In the genomic region with DNA sequence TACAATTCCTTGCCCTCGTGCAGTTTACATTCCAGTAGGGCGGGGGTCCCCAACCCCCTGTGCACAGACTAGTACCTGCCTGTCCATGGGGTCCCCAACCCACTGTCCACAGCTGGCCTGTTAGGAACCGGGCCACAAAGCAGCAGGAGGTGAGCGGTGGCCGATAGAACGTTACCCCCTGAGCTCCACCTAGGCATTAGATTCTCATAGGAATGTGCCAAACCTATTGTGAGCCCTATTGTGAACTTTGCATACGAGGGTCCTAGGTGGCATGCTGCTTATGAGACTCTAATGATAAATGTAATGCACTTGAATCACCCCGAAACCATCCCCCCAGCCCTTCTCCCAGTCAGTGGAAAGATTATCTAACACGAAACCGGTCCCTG, we compare ENCODE assay signal across 10 cellular contexts. TPM values are rescaled to one million over a fixed set of nuclear protein-coding genes. Genes with fewer than 3 reads are reported as not detected.
A peak's percentile ranks its signal among the peaks of the same experiment; 100 is the strongest.
DNase-seq lines count a peak whose midpoint lies in the region; ATAC-seq and TF ChIP-seq lines count a peak whose summit lies in the region.
"Had no signal": no experiment of that assay in that cellular context is flagged by ENCODE, and none has a peak within 500 bp of the region (broad histone marks: within the 10 kb centered on the region; RNA-seq: fewer than 3 reads in every experiment).

No MANE protein-coding gene starts in this region.

- H3K9ac ChIP-seq in OCI-LY1 (ENCODE audit: low read length) (peak overlapping the region; percentile 92; the same call in 1 of the 2 replicates), mammary epithelial cell (ENCODE audit: insufficient read depth, low read length) (no peak overlapping the region), parathyroid adenoma (no peak overlapping the region)

- TF ChIP-seq CTCF in OCI-LY1 (IDR thresholded peaks at IDR 0.05; ENCODE audit: low read length): no peak
- TF ChIP-seq CTCF in mammary epithelial cell (conservative IDR thresholded peaks at IDR 0.05 in 1 of 2, IDR thresholded peaks at IDR 0.05 in 1 of 2; ENCODE audit: extremely low read depth in 1 of 2, insufficient read depth in 1 of 2, low read depth in 1 of 2, low read length in 2 of 2): no peak
- no peak for TF ChIP-seq CTCF in parathyroid adenoma (IDR thresholded peaks at IDR 0.05)

- H3K9me3 ChIP-seq in OCI-LY1 (ENCODE audit: low read length) (no peaks in the 10 kb centered on the region), mammary epithelial cell (replicated peaks; ENCODE audit: insufficient read depth, low read length) (no peaks in the 10 kb centered on the region), parathyroid adenoma (ENCODE audit: control insufficient read depth, low read length) (no peaks in the 10 kb centered on the region)

- ATAC-seq in esophagus mucosa: no peak
- ATAC-seq: left lobe of liver had no signal

- intact Hi-C loops in mammary epithelial cell (cut with micrococcal nuclease): loop anchor here (2.0 kb wide), 1 partner anchor 67 kb away; a partner anchor contains a TSS

- H3K27ac ChIP-seq in OCI-LY1 (ENCODE audit: low read depth, low read length, poor library complexity, severe bottlenecking) (peak overlapping the region; percentile 83), mammary epithelial cell (ENCODE audit: insufficient read depth, low read depth, low read length) (no peak overlapping the region), parathyroid adenoma (peak overlapping the region; percentile 97)

- H3K4me3 ChIP-seq in OCI-LY1 (ENCODE audit: low read depth, low read length, poor library complexity, severe bottlenecking) (peak overlapping the region; percentile 81), mammary epithelial cell (replicated peaks in 1 of 3; ENCODE audit: insufficient read depth in 1 of 3, low read depth in 2 of 3, low read length in 3 of 3) (no peak overlapping the region), parathyroid adenoma (ENCODE audit: low read depth, low read length) (peak overlapping the region; percentile 97)

- no peaks in the 10 kb centered on the region for H4K20me1 ChIP-seq in OCI-LY1 (ENCODE audit: insufficient read depth, low read length)
- no peaks in the 10 kb centered on the region for H4K20me1 ChIP-seq in mammary epithelial cell (ENCODE audit: insufficient read depth, low read length)

- 93% methylated on average over 10 of the region's 10 CpGs for WGBS in mammary epithelial cell (ENCODE audit: low coverage, missing lambda C conversion rate)

- CTCF ChIA-PET in activated CD4-positive, alpha-beta T cell treated with anti-CD3 and anti-CD28 coated beads, Interleukin-2, amount 10 ng/mL, durations not matched to agents 7 days and 5 days (lab: Charles Lee): no interaction called here
- CTCF ChIA-PET in mammary epithelial cell (lab: Charles Lee; ENCODE audit: low non-redundant PET): no interaction called here

- no peaks in the 10 kb centered on the region for H3K27me3 ChIP-seq in OCI-LY1 (ENCODE audit: insufficient read depth, low read length)
- no peaks in the 10 kb centered on the region for H3K27me3 ChIP-seq in mammary epithelial cell (ENCODE audit: insufficient read depth, low read length)
- no peaks in the 10 kb centered on the region for H3K27me3 ChIP-seq in parathyroid adenoma (ENCODE audit: control insufficient read depth, insufficient read depth, low read length)

- no peak overlapping the region for H2AFZ ChIP-seq in OCI-LY1 (ENCODE audit: low read length)
- no peak overlapping the region for H2AFZ ChIP-seq in mammary epithelial cell (ENCODE audit: low read depth, low read length)
- H2AFZ ChIP-seq in parathyroid adenoma: peak overlapping the region; percentile 46

- H3K9me3 Mint-ChIP-seq in activated CD4-positive, alpha-beta T cell treated with anti-CD3 and anti-CD28 coated beads, Interleukin-2, amount 10 ng/mL, durations not matched to agents 7 days and 5 days: no peaks in the 10 kb centered on the region

- H3K27me3 Mint-ChIP-seq in activated CD4-positive, alpha-beta T cell treated with anti-CD3 and anti-CD28 coated beads, Interleukin-2, amount 10 ng/mL, durations not matched to agents 7 days and 5 days: no peaks in the 10 kb centered on the region

- H3K36me3 ChIP-seq in OCI-LY1 (ENCODE audit: insufficient read depth, low read length) (no peaks in the 10 kb centered on the region), mammary epithelial cell (ENCODE audit: insufficient read depth, low read length) (no peaks in the 10 kb centered on the region), parathyroid adenoma (ENCODE audit: control insufficient read depth, insufficient read depth, low read length) (no peaks in the 10 kb centered on the region)

- H3K4me3 Mint-ChIP-seq in activated CD4-positive, alpha-beta T cell treated with anti-CD3 and anti-CD28 coated beads, Interleukin-2, amount 10 ng/mL, durations not matched to agents 7 days and 5 days: peak overlapping the region; percentile 96

- dilution Hi-C loops in mammary epithelial cell (cut with HindIII; ENCODE audit: low sequenced_read_pairs): no loop called here

- H3K27ac Mint-ChIP-seq in activated CD4-positive, alpha-beta T cell treated with anti-CD3 and anti-CD28 coated beads, Interleukin-2, amount 10 ng/mL, durations not matched to agents 7 days and 5 days: peak overlapping the region; percentile 94

- H3K79me2 ChIP-seq in OCI-LY1 (ENCODE audit: insufficient read depth, low read length): no peaks in the 10 kb centered on the region
- peaks cover 12% of the 10 kb centered on the region for H3K79me2 ChIP-seq in mammary epithelial cell (ENCODE audit: insufficient read depth, low read length)
- peaks cover 2% of the 10 kb centered on the region for H3K79me2 ChIP-seq in parathyroid adenoma

- H3K4me1 ChIP-seq in OCI-LY1 (ENCODE audit: insufficient read depth, low read length, severe bottlenecking): peaks cover 26% of the 10 kb centered on the region
- peaks cover 11% of the 10 kb centered on the region for H3K4me1 ChIP-seq in mammary epithelial cell (ENCODE audit: insufficient read depth, low read length)
- H3K4me1 ChIP-seq in parathyroid adenoma: peaks cover 32% of the 10 kb centered on the region

- H3K36me3 Mint-ChIP-seq in activated CD4-positive, alpha-beta T cell treated with anti-CD3 and anti-CD28 coated beads, Interleukin-2, amount 10 ng/mL, durations not matched to agents 7 days and 5 days (ENCODE audit: low read depth): peaks cover 10% of the 10 kb centered on the region

- no TSS peak for BruUV-seq in mammary epithelial cell (replicated peaks; lab: Mats Ljungman, UMichigan)

- POLR2A ChIA-PET in activated CD4-positive, alpha-beta T cell treated with anti-CD3 and anti-CD28 coated beads, Interleukin-2, amount 10 ng/mL, durations not matched to agents 7 days and 5 days (lab: Charles Lee): no interaction called here

- H3K9me2 ChIP-seq in OCI-LY1 (ENCODE audit: low read depth, low read length): no peaks in the 10 kb centered on the region

- in situ Hi-C loops in mammary epithelial cell (cut with MboI; ENCODE audit: low sequenced_read_pairs in 2 of 2): no loop called here

- H3F3A ChIP-seq in OCI-LY1 (ENCODE audit: insufficient read depth, low read length): no peaks in the 10 kb centered on the region

- no peak for DNase-seq in activated CD4-positive, alpha-beta T cell treated with anti-CD3 and anti-CD28 coated beads, Interleukin-2, amount 10 ng/mL, durations not matched to agents 7 days and 5 days
- DNase-seq in activated CD4-positive, alpha-beta T cell treated with anti-CD3 and anti-CD28 coated beads for 4 hours: no peak
- DNase-seq in mammary epithelial cell: no peak
- DNase-seq in NCI-H1930 (lab: John Stamatoyannopoulos, UW): no peak
- no peak for DNase-seq in stimulated activated CD4-positive, alpha-beta T cell treated with anti-CD3 and anti-CD28 coated beads, Interleukin-4, amount 100 ng/mL, for 4 hours
- DNase-seq: NCI-H748 treated with DMSO at 0.1 percent for 48 hours had no signal

- peaks cover 40% of the 10 kb centered on the region for H3K4me1 Mint-ChIP-seq in activated CD4-positive, alpha-beta T cell treated with anti-CD3 and anti-CD28 coated beads, Interleukin-2, amount 10 ng/mL, durations not matched to agents 7 days and 5 days

- H3K4me2 ChIP-seq in OCI-LY1 (ENCODE audit: low read length): peak overlapping the region; percentile 72
- peak overlapping the region; percentile 25 for H3K4me2 ChIP-seq in mammary epithelial cell (ENCODE audit: insufficient read depth, low read depth, low read length)
- peak overlapping the region; percentile 92 for H3K4me2 ChIP-seq in parathyroid adenoma (ENCODE audit: low read length)

RNA-seq across cellular contexts. Expression of a gene that starts 1.5 kb away (rescaled TPM):
- total RNA-seq in activated CD4-positive, alpha-beta T cell treated with anti-CD3 and anti-CD28 coated beads, Interleukin-2, amount 10 ng/mL, durations not matched to agents 7 days and 5 days: 10 to 100 TPM in 1 of 2 experiments, 1 to 10 TPM in 1; 9.8 to 11.0 TPM
- total RNA-seq in mammary epithelial cell (1 to 10 TPM; 3.5 to 6.7 TPM), esophagus mucosa (2.5 TPM)
- polyA plus RNA-seq in mammary epithelial cell: 3.9 TPM
- not detected for polyA minus RNA-seq in mammary epithelial cell

RNA-seq across cellular contexts. Expression of a gene that starts 1.5 kb away (rescaled TPM):
- 10 to 100 TPM; 12.5 to 17.3 TPM for total RNA-seq in activated CD4-positive, alpha-beta T cell treated with anti-CD3 and anti-CD28 coated beads, Interleukin-2, amount 10 ng/mL, durations not matched to agents 7 days and 5 days
- total RNA-seq in mammary epithelial cell (10 to 100 TPM; 31.4 to 32.5 TPM), esophagus mucosa (15.4 TPM)
- 12.1 TPM for polyA plus RNA-seq in mammary epithelial cell
- 5.7 TPM for polyA minus RNA-seq in mammary epithelial cell

RNA-seq across cellular contexts. Expression of a gene that starts 44.0 kb away (rescaled TPM):
- 1 to 10 TPM; 4.1 to 4.8 TPM for total RNA-seq in activated CD4-positive, alpha-beta T cell treated with anti-CD3 and anti-CD28 coated beads, Interleukin-2, amount 10 ng/mL, durations not matched to agents 7 days and 5 days
- total RNA-seq in mammary epithelial cell: 1 to 10 TPM; 1.1 to 1.5 TPM
- polyA plus RNA-seq in mammary epithelial cell: 0.39 TPM
- not detected for polyA minus RNA-seq in mammary epithelial cell
- total RNA-seq in esophagus mucosa: 1.5 TPM

Comparison
In these comparisons a context has a peak if more than half of its experiments do, and no peak if none do; other contexts are left out.
1. H3K4me2 ChIP-seq: peak in every context shown above with its lines; median percentile 92 in parathyroid adenoma; 72 in OCI-LY1; 25 in mammary epithelial cell.
2. H3K4me3 ChIP-seq: peak in OCI-LY1 (single experiment) and parathyroid adenoma (single experiment); none in mammary epithelial cell (0 of 3).